10 cellular contexts compared by ENCODE assay signal in the genomic region with DNA sequence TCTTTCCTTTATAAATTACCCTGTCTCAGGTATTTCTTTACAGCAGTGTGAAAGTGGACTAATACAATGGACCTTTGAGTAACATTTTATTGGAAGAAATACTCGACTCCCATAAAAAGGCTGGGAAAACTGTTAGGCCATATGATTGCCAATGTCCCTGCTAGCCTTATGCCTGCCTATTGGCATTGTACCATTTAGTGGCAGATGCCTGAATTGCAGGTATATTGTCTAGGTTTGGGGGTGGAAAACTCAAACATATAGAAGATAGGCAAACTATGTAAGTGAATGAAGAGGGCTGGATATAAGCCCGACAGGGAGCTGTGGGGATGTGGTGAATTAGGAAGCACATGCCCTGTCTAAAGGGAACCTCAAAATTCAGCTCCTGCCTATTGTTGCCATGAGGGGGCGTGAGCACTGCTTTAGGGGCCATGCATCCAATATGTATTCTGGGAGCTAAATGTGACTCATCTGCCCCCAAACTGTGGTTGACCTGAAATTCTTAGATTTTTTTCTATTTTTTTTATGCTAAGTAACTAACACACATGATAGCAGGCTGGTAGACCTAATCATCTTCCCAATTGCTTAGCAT.
A peak's percentile ranks its signal among the peaks of the same experiment; 100 is the strongest.
DNase-seq lines count a peak whose midpoint lies in the region; ATAC-seq, FAIRE-seq and TF ChIP-seq lines count a peak whose summit lies in the region.
"Had no signal": no experiment of that assay in that cellular context is flagged by ENCODE, and none has a peak within 500 bp of the region (broad histone marks: within the 10 kb centered on the region; RNA-seq: fewer than 3 reads in every experiment).

No MANE protein-coding gene starts in this region.

- DNase-seq in DND-41 (peak; percentile 10), SW480 (ENCODE audit: low spot score) (peak; percentile 39), keratinocyte (ENCODE audit: low read depth, low spot score) (no peak), NCI-H1930 (lab: John Stamatoyannopoulos, UW) (no peak), NCI-H187 (lab: John Stamatoyannopoulos, UW) (no peak), NCI-H510A (lab: John Stamatoyannopoulos, UW) (no peak)
- DNase-seq: effector memory CD4-positive, alpha-beta T cell; T-helper 2 cell had no signal

- dilution Hi-C loops in keratinocyte (cut with MboI; ENCODE audit: extremely low pct_ligation_motif_present, low sequenced_read_pairs): no loop called here

- H3K27me3 ChIP-seq in DND-41 (ENCODE audit: insufficient read depth, low read length, poor library complexity) (peaks cover 6% of the 10 kb centered on the region), keratinocyte (ENCODE audit: control insufficient read depth, extremely low read depth, insufficient read depth, low read length) (no peaks in the 10 kb centered on the region), gastroesophageal sphincter (peaks cover 6% of the 10 kb centered on the region)

- H3K79me2 ChIP-seq in DND-41 (ENCODE audit: insufficient read depth, low read length): no peaks in the 10 kb centered on the region
- no peaks in the 10 kb centered on the region for H3K79me2 ChIP-seq in keratinocyte (ENCODE audit: control insufficient read depth, insufficient read depth, low read length)

- WGBS in gastroesophageal sphincter (ENCODE audit: low coverage in 1 of 2), 2 donors: 29 to 81% methylated on average over 3 of the region's 3 CpGs

- CTCF ChIA-PET in HEK293 (lab: Yijun Ruan, JAX): interaction anchor here (0.5 to 1.8 kb wide), 6 partner anchors 16 to 537 kb away, joined by 3 to 5 read pairs (median 3); no protein-coding TSS in a partner anchor

- H3K4me1 ChIP-seq in DND-41 (ENCODE audit: insufficient read depth, low read length) (no peaks in the 10 kb centered on the region), HEK293 (ENCODE audit: control insufficient read depth, insufficient read depth, low read length) (no peaks in the 10 kb centered on the region), keratinocyte (ENCODE audit: control insufficient read depth, extremely low read depth, insufficient read depth, low read length) (no peaks in the 10 kb centered on the region), gastroesophageal sphincter (no peaks in the 10 kb centered on the region)

- H3K9ac ChIP-seq in DND-41 (ENCODE audit: low read depth, low read length) (no peak overlapping the region), keratinocyte (ENCODE audit: control insufficient read depth, extremely low read depth, insufficient read depth, low read length) (no peak overlapping the region)

- peak; percentile 45; the same call in 1 of the 3 replicates for ATAC-seq in DND-41 (ENCODE audit: insufficient read depth, low read depth)
- ATAC-seq in gastroesophageal sphincter: no peak

- no peak overlapping the region for H3K4me2 ChIP-seq in DND-41 (ENCODE audit: insufficient read depth, low read length)
- H3K4me2 ChIP-seq in keratinocyte (ENCODE audit: control insufficient read depth, extremely low read depth, insufficient read depth, low read depth, low read length): no peak overlapping the region

- POLR2A ChIA-PET in HEK293 (lab: Yijun Ruan, JAX): no interaction called here

- H2AFZ ChIP-seq in DND-41 (ENCODE audit: low read depth, low read length): no peak overlapping the region
- no peak overlapping the region for H2AFZ ChIP-seq in keratinocyte (ENCODE audit: control insufficient read depth, low read length)

- FAIRE-seq in keratinocyte (lab: Jason Lieb, UNC): no peak

- no peaks in the 10 kb centered on the region for H3K9me1 ChIP-seq in keratinocyte (ENCODE audit: control insufficient read depth, extremely low read depth, insufficient read depth, low read length)

- H3K9me3 ChIP-seq in DND-41 (ENCODE audit: insufficient read depth, low read length, severe bottlenecking) (no peaks in the 10 kb centered on the region), HEK293 (ENCODE audit: control insufficient read depth, insufficient read depth, low read depth, low read length) (no peaks in the 10 kb centered on the region), keratinocyte (ENCODE audit: control insufficient read depth, low read depth, low read length) (no peaks in the 10 kb centered on the region), gastroesophageal sphincter (no peaks in the 10 kb centered on the region)

- TF ChIP-seq POLR2A in gastroesophageal sphincter (IDR thresholded peaks at IDR 0.05): no peak

- TF ChIP-seq CTCF in DND-41 (IDR thresholded peaks at IDR 0.05; ENCODE audit: borderline replicate concordance, extremely low read depth, low read length, poor library complexity, severe bottlenecking) (peak; percentile 47), HEK293 (tag by site-specific recombination; IDR thresholded peaks at IDR 0.05) (no peak), keratinocyte (optimal IDR thresholded peaks at IDR 0.05 in 1 of 3, IDR thresholded peaks at IDR 0.05 in 1 of 3, conservative IDR thresholded peaks at IDR 0.05 in 1 of 3; ENCODE audit: extremely low read depth in 1 of 3, insufficient read depth in 2 of 3, low read length in 3 of 3) (peak in 2 of 3 experiments; percentile 42 to 66), gastroesophageal sphincter (IDR thresholded peaks at IDR 0.05) (no peak)

- H3K4me3 ChIP-seq in DND-41 (ENCODE audit: low read depth in 1 of 2, low read length in 2 of 2) (no peak overlapping the region), HEK293 (ENCODE audit: low read depth, low read length) (no peak overlapping the region), keratinocyte (ENCODE audit: control insufficient read depth in 2 of 3, extremely low read depth in 1 of 3, insufficient read depth in 2 of 3, low read depth in 1 of 3, low read length in 3 of 3) (no peak overlapping the region), gastroesophageal sphincter (no peak overlapping the region)

- no peaks in the 10 kb centered on the region for H4K20me1 ChIP-seq in DND-41 (ENCODE audit: insufficient read depth, low read length)
- no peaks in the 10 kb centered on the region for H4K20me1 ChIP-seq in keratinocyte (ENCODE audit: control insufficient read depth, extremely low read depth, insufficient read depth, low read length)

- no peak overlapping the region for H3K27ac ChIP-seq in DND-41 (ENCODE audit: low read length)
- H3K27ac ChIP-seq in HEK293 (ENCODE audit: extremely low read depth, low read depth, low read length): no peak overlapping the region
- H3K27ac ChIP-seq in keratinocyte (ENCODE audit: control insufficient read depth, insufficient read depth, low read length): no peak overlapping the region
- no peak overlapping the region for H3K27ac ChIP-seq in gastroesophageal sphincter

- H3K36me3 ChIP-seq in DND-41 (ENCODE audit: insufficient read depth, low read length) (no peaks in the 10 kb centered on the region), HEK293 (ENCODE audit: control insufficient read depth in 2 of 2, insufficient read depth in 1 of 2, low read length in 2 of 2) (no peaks in the 10 kb centered on the region), keratinocyte (ENCODE audit: control insufficient read depth in 2 of 2, extremely low read depth in 1 of 2, insufficient read depth in 2 of 2, low read length in 2 of 2) (no peaks in the 10 kb centered on the region), gastroesophageal sphincter (no peaks in the 10 kb centered on the region)

- no peak for TF ChIP-seq EP300 in gastroesophageal sphincter (IDR thresholded peaks at IDR 0.05)

TF ChIP-seq in HEK293, 187 proteins besides CTCF, POLR2A, EP300 and RAD21:
- no peak for TF ChIP-seq ZNF266 (tag by site-specific recombination; IDR thresholded peaks at IDR 0.05; ENCODE audit: low read depth)
- no peak for TF ChIP-seq KLF16 (tag by site-specific recombination; IDR thresholded peaks at IDR 0.05)
- TF ChIP-seq ZFHX2 (tag by site-specific recombination; conservative IDR thresholded peaks at IDR 0.05): no peak
- TF ChIP-seq ZNF654 (tag by site-specific recombination; IDR thresholded peaks at IDR 0.05; ENCODE audit: low read depth): peak; percentile 28
- no peak for TF ChIP-seq ZBTB20 (tag by site-specific recombination; IDR thresholded peaks at IDR 0.05)
- no peak for TF ChIP-seq ZNF202 (tag by site-specific recombination; IDR thresholded peaks at IDR 0.05; ENCODE audit: borderline replicate concordance)
- TF ChIP-seq ZNF2 (tag by site-specific recombination; IDR thresholded peaks at IDR 0.05): no peak
- no peak for TF ChIP-seq KLF1 (tag by site-specific recombination; IDR thresholded peaks at IDR 0.05)
- TF ChIP-seq ZNF571 (tag by site-specific recombination; IDR thresholded peaks at IDR 0.05): no peak
- no peak for TF ChIP-seq ZNF707 (tag by site-specific recombination; IDR thresholded peaks at IDR 0.05)
- no peak for TF ChIP-seq AEBP2 (tag by site-specific recombination; IDR thresholded peaks at IDR 0.05; ENCODE audit: borderline replicate concordance)
- no peak for TF ChIP-seq ZNF560 (tag by site-specific recombination; IDR thresholded peaks at IDR 0.05; ENCODE audit: borderline replicate concordance)
- peak; percentile 44; the same call in 1 of the 2 replicates for TF ChIP-seq FEZF1 (tag by site-specific recombination; IDR thresholded peaks at IDR 0.05)
- TF ChIP-seq ZXDB (tag by site-specific recombination; IDR thresholded peaks at IDR 0.05): no peak
- TF ChIP-seq ZBTB48 (tag by site-specific recombination; IDR thresholded peaks at IDR 0.05): peak; percentile 27; the same call in 1 of the 2 replicates
- no peak for TF ChIP-seq ZNF157 (tag by site-specific recombination; IDR thresholded peaks at IDR 0.05)
- TF ChIP-seq ZNF76 (tag by site-specific recombination; IDR thresholded peaks at IDR 0.05; ENCODE audit: borderline replicate concordance, low read depth): no peak
- no peak for TF ChIP-seq ZNF324 (tag by site-specific recombination; IDR thresholded peaks at IDR 0.05)
- TF ChIP-seq ZNF670 (tag by site-specific recombination; IDR thresholded peaks at IDR 0.05; ENCODE audit: low read depth): no peak

Comparison
In these comparisons a context has a peak if more than half of its experiments do, and no peak if none do; other contexts are left out.
1. DNase-seq: peak in DND-41 (single experiment) and SW480 (single experiment); none in keratinocyte (single experiment), NCI-H1930 (0 of 2), NCI-H187 (0 of 2) and NCI-H510A (single experiment).
2. CTCF ChIP-seq: peak in DND-41 (single experiment) and keratinocyte (2 of 3); none in HEK293 (single experiment) and gastroesophageal sphincter (0 of 4).